In the genomic region with DNA sequence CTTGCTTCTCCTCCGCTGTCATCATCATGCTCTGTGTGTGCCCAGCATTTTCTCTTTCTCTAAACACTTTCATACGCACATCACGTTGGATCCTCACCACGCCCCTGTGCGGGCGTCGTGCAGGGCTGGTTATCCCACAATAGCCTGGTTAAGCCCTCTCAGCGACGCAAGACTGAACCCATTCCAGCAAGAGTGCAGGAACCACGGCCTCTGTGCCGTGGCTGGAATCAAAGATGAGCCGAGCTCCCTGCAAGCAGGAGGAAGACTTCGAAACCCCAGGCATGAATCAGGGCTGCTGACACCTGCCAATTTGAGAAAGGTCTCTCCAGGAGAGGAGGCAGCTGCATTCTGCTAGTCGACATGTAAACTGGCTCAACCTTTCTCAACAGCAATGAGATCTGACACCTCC, we compare ENCODE assay signal across 20 cellular contexts.
DNase-seq lines count a peak whose midpoint lies in the region; ATAC-seq and TF ChIP-seq lines count a peak whose summit lies in the region.
"Had no signal": no experiment of that assay in that cellular context is flagged by ENCODE, and none has a peak within 500 bp of the region (broad histone marks: within the 10 kb centered on the region; RNA-seq: fewer than 3 reads in every experiment).

No MANE protein-coding gene starts in this region.

- intact Hi-C loops in Caco-2 (cut with micrococcal nuclease; ENCODE audit: unreplicated experiment): no loop called here

- POLR2A ChIA-PET in Caco-2 (lab: Charles Lee): no interaction called here

- H3K4me3 ChIP-seq in Caco-2 (ENCODE audit: low read depth, low read length): no peak overlapping the region
- no peak overlapping the region for H3K4me3 ChIP-seq in neuronal stem cell (ENCODE audit: low read length in 2 of 2)
- H3K4me3 ChIP-seq: gastrocnemius medialis, pancreas, upper lobe of right lung had no signal

- no peak overlapping the region for H4K91ac ChIP-seq in neuronal stem cell (ENCODE audit: low read depth, low read length, poor library complexity)

- no peaks in the 10 kb centered on the region for H3K27me3 Mint-ChIP-seq in Caco-2 (ENCODE audit: insufficient read depth, unreplicated experiment)
- H3K27me3 Mint-ChIP-seq: activated CD4-positive, alpha-beta T cell treated with anti-CD3 and anti-CD28 coated beads for 36 hours had no signal

- no peak overlapping the region for H2AK5ac ChIP-seq in neuronal stem cell (ENCODE audit: low read depth, low read length)

- H3K4me3 Mint-ChIP-seq in Caco-2 (ENCODE audit: unreplicated experiment): peak overlapping the region; percentile 7
- H3K4me3 Mint-ChIP-seq: activated CD4-positive, alpha-beta T cell treated with anti-CD3 and anti-CD28 coated beads for 36 hours; naive thymus-derived CD8-positive, alpha-beta T cell had no signal

- no peaks in the 10 kb centered on the region for H3K36me3 Mint-ChIP-seq in Caco-2 (ENCODE audit: insufficient read depth, unreplicated experiment)
- H3K36me3 Mint-ChIP-seq: naive thymus-derived CD8-positive, alpha-beta T cell had no signal

- no peak overlapping the region for H2BK12ac ChIP-seq in neuronal stem cell (ENCODE audit: low read length)

- H3K79me1 ChIP-seq in neuronal stem cell (ENCODE audit: low read depth, low read length): no peaks in the 10 kb centered on the region

- no peak overlapping the region for H3K14ac ChIP-seq in neuronal stem cell (ENCODE audit: low read length)

- H3K9ac ChIP-seq in neuronal stem cell (ENCODE audit: low read depth, low read length, poor library complexity): no peak overlapping the region

- BruUV-seq in Caco-2 (replicated peaks; lab: Mats Ljungman, UMichigan): no TSS peak

- no peak overlapping the region for H3K4me2 ChIP-seq in neuronal stem cell (ENCODE audit: insufficient read depth, low read length, poor library complexity, severe bottlenecking)

- H3K23ac ChIP-seq in neuronal stem cell (ENCODE audit: low read depth, low read length, poor library complexity): no peak overlapping the region

- ATAC-seq in GM18511 (IDR thresholded peaks at IDR 0.05; ENCODE audit: unreplicated experiment): no peak
- ATAC-seq: activated CD4-positive, alpha-beta T cell treated with anti-CD3 and anti-CD28 coated beads for 36 hours; naive thymus-derived CD8-positive, alpha-beta T cell; upper lobe of right lung had no signal

- H3K27me3 ChIP-seq in Caco-2 (replicated peaks; ENCODE audit: control insufficient read depth, insufficient read depth, low read length) (no peaks in the 10 kb centered on the region), neuronal stem cell (ENCODE audit: control insufficient read depth in 3 of 3, insufficient read depth in 3 of 3, low read depth in 1 of 3, low read length in 3 of 3) (no peaks in the 10 kb centered on the region)
- H3K27me3 ChIP-seq: BE2C, pancreas, upper lobe of right lung had no signal

- peaks cover 14% of the 10 kb centered on the region for H3K4me1 Mint-ChIP-seq in Caco-2 (ENCODE audit: low read depth, unreplicated experiment)
- H3K4me1 Mint-ChIP-seq: activated CD4-positive, alpha-beta T cell treated with anti-CD3 and anti-CD28 coated beads for 36 hours had no signal

- no CpG with 5 or more reads among the region's 14 CpGs for WGBS in neuronal stem cell (ENCODE audit: extremely low coverage in 2 of 2, insufficient read length in 2 of 2, insufficient replicate concordance in 1 of 2), 2 donors

- H2BK5ac ChIP-seq in neuronal stem cell (ENCODE audit: low read length): no peak overlapping the region

- H3K27ac ChIP-seq in neuronal stem cell (replicated peaks; ENCODE audit: low read length): no peak overlapping the region
- H3K27ac ChIP-seq: gastrocnemius medialis, pancreas, upper lobe of right lung had no signal

- H3K18ac ChIP-seq in neuronal stem cell (ENCODE audit: low read length): no peak overlapping the region

- no peak overlapping the region for H4K8ac ChIP-seq in neuronal stem cell (ENCODE audit: low read depth, low read length)

- H3K36me3 ChIP-seq in Caco-2 (ENCODE audit: control insufficient read depth, insufficient read depth, low read length) (no peaks in the 10 kb centered on the region), neuronal stem cell (replicated peaks in 1 of 2; ENCODE audit: control insufficient read depth in 2 of 2, insufficient read depth in 2 of 2, low read length in 2 of 2) (peaks cover 0 to 3% of the 10 kb centered on the region in 2 donors)
- H3K36me3 ChIP-seq: BE2C, gastrocnemius medialis, pancreas, upper lobe of right lung had no signal

- TF ChIP-seq CTCF in Caco-2 (IDR thresholded peaks at IDR 0.05; ENCODE audit: insufficient read depth in 1 of 2, low read depth in 1 of 2, low read length in 1 of 2, severe bottlenecking in 1 of 2, unreplicated experiment in 1 of 2): no peak

- DNase-seq in DMS79 treated with DMSO at 0.1 percent for 48 hours (lab: John Stamatoyannopoulos, UW): peak; percentile 7
- DNase-seq in DMS79 (lab: John Stamatoyannopoulos, UW): no peak
- DNase-seq in Caco-2: no peak
- peak; percentile 27 for DNase-seq in astrocyte of the hippocampus (ENCODE audit: low read depth, low spot score)
- no peak for DNase-seq in neuronal stem cell (ENCODE audit: low spot score)
- no peak for DNase-seq in kidney glomerular epithelial cell (lab: John Stamatoyannopoulos, UW)
- no peak for DNase-seq in SW480 (ENCODE audit: low spot score)
- DNase-seq: activated CD4-positive, alpha-beta T cell treated with anti-CD3 and anti-CD28 coated beads for 36 hours; activated naive CD4-positive, alpha-beta T cell treated with anti-CD3 and anti-CD28 coated beads, Interleukin-2, amount 50 U/mL, for 16 hours; activated T-cell treated with anti-CD3 and anti-CD28 coated beads, Interleukin-2, amount 50 U/mL, for 48 hours; BE2C; effector CD8-positive, alpha-beta T cell; gastrocnemius medialis; mesendoderm; NCI-H2081 treated with DMSO at 0.1 percent for 48 hours; NCI-H526; upper lobe of right lung had no signal

- no peak overlapping the region for H3K27ac Mint-ChIP-seq in Caco-2 (ENCODE audit: unreplicated experiment)
- H3K27ac Mint-ChIP-seq: activated CD4-positive, alpha-beta T cell treated with anti-CD3 and anti-CD28 coated beads for 36 hours had no signal

- no peaks in the 10 kb centered on the region for H3K9me3 Mint-ChIP-seq in Caco-2 (ENCODE audit: unreplicated experiment)
- H3K9me3 Mint-ChIP-seq: naive thymus-derived CD8-positive, alpha-beta T cell had no signal

- H3K4ac ChIP-seq in neuronal stem cell (ENCODE audit: low read length): no peak overlapping the region

- peak overlapping the region; percentile 59 for H2AFZ ChIP-seq in neuronal stem cell (ENCODE audit: low read length)

- no peak overlapping the region for H2BK15ac ChIP-seq in neuronal stem cell (ENCODE audit: low read length)

- no peak overlapping the region for H2BK120ac ChIP-seq in neuronal stem cell (ENCODE audit: low read depth, low read length)

- H3K4me1 ChIP-seq in Caco-2 (no peaks in the 10 kb centered on the region), neuronal stem cell (ENCODE audit: control insufficient read depth in 2 of 2, insufficient read depth in 1 of 2, low read depth in 1 of 2, low read length in 2 of 2) (peaks cover 0 to 5% of the 10 kb centered on the region in 2 donors)
- H3K4me1 ChIP-seq: BE2C, gastrocnemius medialis, pancreas, upper lobe of right lung had no signal

- CTCF ChIA-PET in Caco-2 (lab: Charles Lee): no interaction called here

- H3K9me3 ChIP-seq in Caco-2 (no peaks in the 10 kb centered on the region), neuronal stem cell (replicated peaks in 1 of 2; ENCODE audit: control insufficient read depth in 2 of 2, insufficient read depth in 1 of 2, low read depth in 1 of 2, low read length in 2 of 2) (peaks cover 0 to 10% of the 10 kb centered on the region in 2 donors)
- H3K9me3 ChIP-seq: BE2C, gastrocnemius medialis, pancreas, upper lobe of right lung had no signal

Comparison
In these comparisons a context has a peak if more than half of its experiments do, and no peak if none do; other contexts are left out.
1. DNase-seq: peak in DMS79 treated with DMSO at 0.1 percent for 48 hours (single experiment) and astrocyte of the hippocampus (single experiment); none in DMS79 (single experiment), Caco-2 (0 of 2), neuronal stem cell (single experiment), kidney glomerular epithelial cell (single experiment) and SW480 (single experiment).